In the genomic region with DNA sequence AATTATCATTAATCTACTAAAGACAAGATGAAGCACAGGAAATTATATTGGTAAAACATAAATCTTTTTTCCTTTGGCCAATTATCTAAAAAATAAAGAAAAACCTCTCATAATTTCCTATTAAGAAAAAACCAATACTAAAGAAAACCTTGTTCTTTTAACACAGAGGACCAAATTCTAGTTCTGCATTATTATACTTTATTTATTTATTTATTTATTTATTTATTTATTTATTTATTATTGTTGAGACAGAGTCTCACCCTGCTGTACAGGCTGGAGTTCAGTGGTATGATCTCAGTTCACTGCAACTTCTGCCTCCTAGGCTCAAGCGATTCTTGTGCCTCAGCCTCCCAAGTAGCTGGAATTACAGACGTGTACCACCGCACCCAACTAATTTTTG, we compare ENCODE assay signal across 8 cellular contexts.
"Had no signal": no experiment of that assay in that cellular context is flagged by ENCODE, and none has a peak within 500 bp of the region (broad histone marks: within the 10 kb centered on the region; RNA-seq: fewer than 3 reads in every experiment).

No MANE protein-coding gene starts in this region.

- H3K27ac ChIP-seq: HL-60, KMS-11 had no signal

- ATAC-seq: HepG2, K562 had no signal

- H3K4me3 ChIP-seq: K562 had no signal

- FAIRE-seq: HepG2, HTR-8/SVneo, K562 had no signal

- DNase-seq: IMR-90, KBM-7, KG1 had no signal
